ENCODE assay signal across 1 cellular context in the genomic region with DNA sequence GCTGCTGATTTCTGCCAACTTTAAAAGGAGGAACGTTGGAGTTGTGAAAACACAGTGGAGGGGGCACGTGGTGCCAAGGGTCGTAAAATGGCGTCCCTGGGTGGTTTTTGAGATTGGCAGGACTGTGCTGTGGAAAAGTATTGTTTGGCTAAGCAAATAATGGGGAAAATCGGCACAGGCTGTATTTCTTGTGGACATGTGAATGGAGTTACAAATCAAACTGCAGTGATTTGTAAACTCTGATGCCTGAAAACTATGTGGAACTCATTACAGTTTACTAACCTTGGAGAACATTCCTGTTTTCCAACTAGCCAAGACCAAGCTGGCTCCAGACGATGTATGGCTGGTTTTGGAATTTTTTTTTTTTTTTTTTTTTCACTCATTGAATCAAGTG.
TF ChIP-seq lines count a peak whose summit lies in the region.

No MANE protein-coding gene starts in this region.

TF ChIP-seq in HCT116, 20 proteins besides CTCF, POLR2A, EP300 and RAD21:
- TF ChIP-seq, protein P1, sequence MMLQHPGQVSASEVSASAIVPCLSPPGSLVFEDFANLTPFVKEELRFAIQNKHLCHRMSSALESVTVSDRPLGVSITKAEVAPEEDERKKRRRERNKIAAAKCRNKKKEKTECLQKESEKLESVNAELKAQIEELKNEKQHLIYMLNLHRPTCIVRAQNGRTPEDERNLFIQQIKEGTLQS (IDR thresholded peaks at IDR 0.05), result no peak
